Comparison of ENCODE assay signal across 8 cellular contexts in the genomic region with DNA sequence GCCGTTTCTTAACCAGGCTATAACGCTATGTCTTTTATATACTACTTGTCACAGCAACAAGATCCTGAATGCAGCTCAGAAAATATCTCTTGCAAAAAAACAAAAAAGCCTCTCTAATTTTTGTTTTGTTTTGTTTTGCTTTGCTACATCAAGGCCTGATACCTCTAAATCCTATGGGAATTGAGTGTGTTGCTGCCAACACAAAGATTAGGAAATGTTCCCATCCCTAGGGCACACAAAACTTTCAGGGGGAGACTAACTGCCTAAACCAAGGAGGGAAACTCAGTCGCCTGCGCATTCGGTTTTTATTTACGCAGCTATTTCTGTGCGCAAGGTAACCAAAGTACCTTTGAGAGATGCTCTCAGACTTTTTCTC. TPM values are rescaled to one million over a fixed set of nuclear protein-coding genes. Genes with fewer than 3 reads are reported as not detected.
DNase-seq lines count a peak whose midpoint lies in the region; ATAC-seq and TF ChIP-seq lines count a peak whose summit lies in the region.

No MANE protein-coding gene starts in this region.

- H3K4me2 ChIP-seq in BLaER1 = peak overlapping the region; percentile 83

- no peak for ATAC-seq in HG02798 (IDR thresholded peaks at IDR 0.05; ENCODE audit: poor library complexity, unreplicated experiment)
- ATAC-seq in HG03354 (IDR thresholded peaks at IDR 0.05; ENCODE audit: poor library complexity, severe bottlenecking, unreplicated experiment) = no peak

- H3K27ac ChIP-seq in BLaER1 (peak overlapping the region; percentile 78), colonic mucosa (no peak overlapping the region)

- H3K4me3 Mint-ChIP-seq in nephron progenitor cell = peak overlapping the region; percentile 93

- peaks cover 51% of the 10 kb centered on the region for H4K20me1 ChIP-seq in BLaER1

- H3K27me3 ChIP-seq in BLaER1 (no peaks in the 10 kb centered on the region), colonic mucosa (no peaks in the 10 kb centered on the region)

- intact Hi-C loops in colonic mucosa (cut with DNase I) = no loop called here

- no peaks in the 10 kb centered on the region for H3K27me3 Mint-ChIP-seq in nephron progenitor cell (ENCODE audit: low read depth, poor library complexity)

- H3K4me3 ChIP-seq in BLaER1 = peak overlapping the region; percentile 77
- H3K4me3 ChIP-seq in Jurkat, Clone E6-1 (ENCODE audit: low read length) = peak overlapping the region; percentile 73
- no peak overlapping the region for H3K4me3 ChIP-seq in colonic mucosa

- H3K4me1 Mint-ChIP-seq in nephron progenitor cell = peaks cover 75% of the 10 kb centered on the region

- no peaks in the 10 kb centered on the region for H3K36me3 Mint-ChIP-seq in nephron progenitor cell (ENCODE audit: low read depth)

- no peak for TF ChIP-seq CTCF in colonic mucosa (IDR thresholded peaks at IDR 0.05)
- TF ChIP-seq CTCF in nephron progenitor cell (IDR thresholded peaks at IDR 0.05) = no peak

- H3K4me1 ChIP-seq in BLaER1 (peaks cover 50% of the 10 kb centered on the region), colonic mucosa (no peaks in the 10 kb centered on the region)

- H3K9ac ChIP-seq in BLaER1 (peak overlapping the region; percentile 78), colonic mucosa (ENCODE audit: low read depth in 2 of 2, low read length in 2 of 2) (peak overlapping the region; percentile 37 to 38)

- no peaks in the 10 kb centered on the region for H3K9me3 ChIP-seq in BLaER1
- no peaks in the 10 kb centered on the region for H3K9me3 ChIP-seq in colonic mucosa

- no peak for DNase-seq in Jurkat, Clone E6-1 (ENCODE audit: low read depth, low spot score)
- DNase-seq in colonic mucosa = no peak
- no peak for DNase-seq in nephron progenitor cell
- no peak for DNase-seq in islet precursor cell
- no peak for DNase-seq in activated CD8-positive, alpha-beta memory T cell treated with anti-CD3 and anti-CD28 coated beads for 24 hours

- peak overlapping the region; percentile 94 for H3K27ac Mint-ChIP-seq in nephron progenitor cell

- H3K36me3 ChIP-seq in BLaER1 (no peaks in the 10 kb centered on the region), colonic mucosa (no peaks in the 10 kb centered on the region)

- no peaks in the 10 kb centered on the region for H3K9me3 Mint-ChIP-seq in nephron progenitor cell

RNA-seq across cellular contexts. Expression of a gene that starts 1.7 kb away (rescaled TPM):
- polyA plus RNA-seq in Jurkat, Clone E6-1 (2012; ENCODE audit: insufficient read depth, insufficient read length) = 67.7 TPM
- 10 to 100 TPM; 11.1 to 28.0 TPM for total RNA-seq in colonic mucosa
